ENCODE assay signal across 15 cellular contexts in the genomic region with DNA sequence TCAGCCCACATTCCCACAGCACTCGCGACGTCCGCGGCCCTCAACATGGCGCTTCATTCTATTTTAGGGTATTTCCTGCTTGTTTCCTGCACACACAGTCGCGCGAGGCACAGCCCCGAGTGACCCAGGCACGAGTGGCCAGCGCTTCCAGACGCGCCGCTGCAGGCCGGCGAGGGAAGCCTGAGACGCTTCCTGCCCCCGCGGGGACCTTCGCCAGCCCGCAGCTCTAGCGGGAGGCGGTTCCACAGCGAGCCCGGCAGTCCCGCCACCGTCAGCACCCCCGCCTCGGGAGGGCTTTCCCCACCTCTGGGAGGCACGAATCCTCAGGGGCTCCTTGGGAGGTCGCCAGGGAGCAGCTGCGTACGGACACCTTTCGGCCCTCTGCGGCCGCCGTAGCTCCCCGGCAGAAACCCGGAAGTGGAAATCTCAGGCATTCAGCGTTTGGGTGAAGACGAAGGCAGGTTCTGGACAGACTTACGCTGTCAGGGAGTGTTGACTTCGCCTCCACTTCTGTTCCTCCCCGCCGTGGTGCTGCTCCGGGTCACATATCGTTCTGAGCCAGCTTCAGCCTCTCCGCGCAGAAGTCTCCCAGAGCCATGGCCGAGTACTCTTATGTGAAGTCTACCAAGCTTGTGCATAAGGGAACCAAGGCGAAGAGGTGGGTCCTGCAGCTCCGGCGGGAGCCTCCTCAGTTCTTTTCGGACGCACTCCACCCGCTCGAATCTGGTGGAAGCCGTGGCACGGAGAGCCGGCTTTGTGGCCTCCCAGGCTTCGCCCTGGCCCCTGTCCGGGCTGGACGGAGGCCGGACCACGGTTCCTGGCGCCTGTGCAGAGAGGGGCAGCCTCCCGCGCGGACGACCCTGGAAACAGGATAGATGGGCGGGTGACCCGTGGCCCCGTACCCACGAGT.
DNase-seq lines count a peak whose midpoint lies in the region; ATAC-seq and TF ChIP-seq lines count a peak whose summit lies in the region.
"Had no signal": no experiment of that assay in that cellular context is flagged by ENCODE, and none has a peak within 500 bp of the region (broad histone marks: within the 10 kb centered on the region; RNA-seq: fewer than 3 reads in every experiment).

No MANE protein-coding gene starts in this region.

- no peaks in the 10 kb centered on the region for H3K4me1 Mint-ChIP-seq in endothelial cell (ENCODE audit: unreplicated experiment)
- no peaks in the 10 kb centered on the region for H3K4me1 Mint-ChIP-seq in natural killer cell treated with Interleukin-12 subunit alpha and Interleukin-12 subunit beta and Interleukin-15 and Interleukin-18, amount 100 ng/mL, for 72 hours (ENCODE audit: low read depth in 2 of 2)
- H3K4me1 Mint-ChIP-seq: mesothelial cell of epicardium; stimulated activated memory B cell treated with anti-CD40 and anti-IgM and Interleukin-4, amounts not matched to agents 10 μg/mL and 1 μg/mL and 100 μg/mL, for 72 hours had no signal

- ATAC-seq in natural killer cell treated with Interleukin-12 subunit alpha and Interleukin-12 subunit beta and Interleukin-15 and Interleukin-18, amount 100 ng/mL, for 72 hours = peak in 1 of 2 donors; percentile 48
- ATAC-seq: stimulated activated memory B cell treated with anti-CD40 and anti-IgM and Interleukin-4, amounts not matched to agents 10 μg/mL and 1 μg/mL and 100 μg/mL, for 72 hours had no signal

- 0 out of 22 replicates have a peak overlapping the region, but pooled peaks of 1 of the 11 experiments have one; percentile 28 for H3K9ac ChIP-seq in BLaER1 treated with 17β-estradiol and CSF1 and Interleukin-3, amounts not matched to agents 10 nM and 100 nM
- H3K9ac ChIP-seq in HUES64 (ENCODE audit: low read depth, low read length) = no peak overlapping the region

- H3K4me3 ChIP-seq in BLaER1 treated with 17β-estradiol and CSF1 and Interleukin-3, amounts not matched to agents 10 nM and 100 nM = peak overlapping the region in 7 of 10 experiments; percentile 9 to 49 (median 22); a peak in 6 of 20 replicates
- peak overlapping the region; percentile 23; the same call in 1 of the 2 replicates for H3K4me3 ChIP-seq in HUES64 (ENCODE audit: low read length)
- H3K4me3 ChIP-seq in BE2C (ENCODE audit: low read depth, low read length) = no peak overlapping the region
- no peak overlapping the region for H3K4me3 ChIP-seq in HAP-1
- H3K4me3 ChIP-seq: cardiac muscle cell had no signal

- peaks cover 3% of the 10 kb centered on the region for H3K36me3 Mint-ChIP-seq in endothelial cell (ENCODE audit: low read depth, unreplicated experiment)
- peaks cover 32% of the 10 kb centered on the region for H3K36me3 Mint-ChIP-seq in natural killer cell treated with Interleukin-12 subunit alpha and Interleukin-12 subunit beta and Interleukin-15 and Interleukin-18, amount 100 ng/mL, for 72 hours
- H3K36me3 Mint-ChIP-seq: stimulated activated memory B cell treated with anti-CD40 and anti-IgM and Interleukin-4, amounts not matched to agents 10 μg/mL and 1 μg/mL and 100 μg/mL, for 72 hours had no signal

- no peak overlapping the region for H3K27ac ChIP-seq in BLaER1 treated with 17β-estradiol and CSF1 and Interleukin-3, amounts not matched to agents 10 nM and 100 nM
- no peak overlapping the region for H3K27ac ChIP-seq in HUES64 (ENCODE audit: low read depth, low read length)
- H3K27ac ChIP-seq: cardiac muscle cell had no signal

- in situ Hi-C loops in HAP-1 (cut with MboI; ENCODE audit: low sequenced_read_pairs) = no loop called here

- no peaks in the 10 kb centered on the region for H3K4me1 ChIP-seq in BLaER1 treated with 17β-estradiol and CSF1 and Interleukin-3, amounts not matched to agents 10 nM and 100 nM
- H3K4me1 ChIP-seq in HUES64 (ENCODE audit: insufficient read depth, low read length) = no peaks in the 10 kb centered on the region
- no peaks in the 10 kb centered on the region for H3K4me1 ChIP-seq in BE2C
- H3K4me1 ChIP-seq in HAP-1 = no peaks in the 10 kb centered on the region

- no peak overlapping the region for H3K4me2 ChIP-seq in BLaER1 treated with 17β-estradiol and CSF1 and Interleukin-3, amounts not matched to agents 10 nM and 100 nM

- H3K4me3 Mint-ChIP-seq in endothelial cell (ENCODE audit: unreplicated experiment) = peak overlapping the region; percentile 49
- H3K4me3 Mint-ChIP-seq in natural killer cell treated with Interleukin-12 subunit alpha and Interleukin-12 subunit beta and Interleukin-15 and Interleukin-18, amount 100 ng/mL, for 72 hours = no peak overlapping the region
- H3K4me3 Mint-ChIP-seq: mesothelial cell of epicardium; stimulated activated memory B cell treated with anti-CD40 and anti-IgM and Interleukin-4, amounts not matched to agents 10 μg/mL and 1 μg/mL and 100 μg/mL, for 72 hours had no signal

- H3K9me3 Mint-ChIP-seq in endothelial cell (ENCODE audit: unreplicated experiment) = peaks cover 65% of the 10 kb centered on the region
- peaks cover 23% of the 10 kb centered on the region for H3K9me3 Mint-ChIP-seq in natural killer cell treated with Interleukin-12 subunit alpha and Interleukin-12 subunit beta and Interleukin-15 and Interleukin-18, amount 100 ng/mL, for 72 hours

- H3K27me3 ChIP-seq in BLaER1 treated with 17β-estradiol and CSF1 and Interleukin-3, amounts not matched to agents 10 nM and 100 nM = no peaks in the 10 kb centered on the region
- H3K27me3 ChIP-seq in HUES64 (ENCODE audit: insufficient read depth, low read length) (no peaks in the 10 kb centered on the region), BE2C (no peaks in the 10 kb centered on the region), HAP-1 (ENCODE audit: low read depth) (no peaks in the 10 kb centered on the region)
- H3K27me3 ChIP-seq: cardiac muscle cell had no signal

- TF ChIP-seq CTCF in endothelial cell (IDR thresholded peaks at IDR 0.05; ENCODE audit: unreplicated experiment) (no peak), BE2C (IDR thresholded peaks at IDR 0.05; ENCODE audit: low read depth, low read length) (no peak)

- H4K20me1 ChIP-seq in BLaER1 treated with 17β-estradiol and CSF1 and Interleukin-3, amounts not matched to agents 10 nM and 100 nM = no peaks in the 10 kb centered on the region

- DNase-seq in endothelial cell (ENCODE audit: low spot score) (no peak), Kasumi-1 (lab: John Stamatoyannopoulos, UW) (no peak), BE2C (no peak), HAP-1 (ENCODE audit: low spot score in 2 of 2) (no peak)
- DNase-seq in natural killer cell treated with Interleukin-12 subunit alpha and Interleukin-12 subunit beta and Interleukin-15 and Interleukin-18, amount 100 ng/mL, for 72 hours (ENCODE audit: low spot score) = peak; percentile 61
- DNase-seq in effector CD4-positive, alpha-beta T cell = no peak
- DNase-seq: activated CD4-positive, alpha-beta T cell treated with anti-CD3 and anti-CD28 coated beads for 1 hour; activated gamma-delta T cell treated with Interleukin-2 at 50 U/mL for 16 hours; GDM1; NCI-H2081 had no signal

- peaks cover 13 to 29% (median 26%) of the 10 kb centered on the region in 11 experiments for H3K9me3 ChIP-seq in BLaER1 treated with 17β-estradiol and CSF1 and Interleukin-3, amounts not matched to agents 10 nM and 100 nM (replicated peaks in 1 of 11)
- peaks cover 94% of the 10 kb centered on the region for H3K9me3 ChIP-seq in HUES64 (ENCODE audit: insufficient read depth, low read depth, low read length)
- H3K9me3 ChIP-seq in BE2C = peaks cover 6% of the 10 kb centered on the region
- peaks cover 17% of the 10 kb centered on the region for H3K9me3 ChIP-seq in HAP-1

- H3K27ac Mint-ChIP-seq in endothelial cell (ENCODE audit: unreplicated experiment) = no peak overlapping the region
- H3K27ac Mint-ChIP-seq in natural killer cell treated with Interleukin-12 subunit alpha and Interleukin-12 subunit beta and Interleukin-15 and Interleukin-18, amount 100 ng/mL, for 72 hours = no peak overlapping the region
- H3K27ac Mint-ChIP-seq: mesothelial cell of epicardium; stimulated activated memory B cell treated with anti-CD40 and anti-IgM and Interleukin-4, amounts not matched to agents 10 μg/mL and 1 μg/mL and 100 μg/mL, for 72 hours had no signal

- no peaks in the 10 kb centered on the region for H3K36me3 ChIP-seq in BLaER1 treated with 17β-estradiol and CSF1 and Interleukin-3, amounts not matched to agents 10 nM and 100 nM
- H3K36me3 ChIP-seq in HUES64 (ENCODE audit: insufficient read depth, low read length) (no peaks in the 10 kb centered on the region), BE2C (no peaks in the 10 kb centered on the region), HAP-1 (replicated peaks) (no peaks in the 10 kb centered on the region)
- H3K36me3 ChIP-seq: cardiac muscle cell had no signal

- H3K27me3 Mint-ChIP-seq in endothelial cell (ENCODE audit: unreplicated experiment) = peaks cover 4% of the 10 kb centered on the region
- no peaks in the 10 kb centered on the region for H3K27me3 Mint-ChIP-seq in natural killer cell treated with Interleukin-12 subunit alpha and Interleukin-12 subunit beta and Interleukin-15 and Interleukin-18, amount 100 ng/mL, for 72 hours
- H3K27me3 Mint-ChIP-seq: stimulated activated memory B cell treated with anti-CD40 and anti-IgM and Interleukin-4, amounts not matched to agents 10 μg/mL and 1 μg/mL and 100 μg/mL, for 72 hours had no signal

- whole genome bisulfite sequencing in HUES64 = 90% methylated on average over 75 of the region's 75 CpGs

Comparison
In these comparisons a context has a peak if more than half of its experiments do, and no peak if none do; other contexts are left out.
1. H3K4me3 ChIP-seq: peak in BLaER1 treated with 17β-estradiol and CSF1 and Interleukin-3, amounts not matched to agents 10 nM and 100 nM (7 of 10) and HUES64 (single experiment); none in BE2C (single experiment) and HAP-1 (single experiment).